Comparison of ENCODE assay signal across 1 cellular context in genomic region chr7:122314284-122314683, GRCh38.
TF ChIP-seq lines count a peak whose summit lies in the region.

No MANE protein-coding gene starts in this region.

TF ChIP-seq in GM23338, 12 proteins besides CTCF, POLR2A, EP300 and RAD21 (continued from another document):
- TF ChIP-seq, protein P1, sequence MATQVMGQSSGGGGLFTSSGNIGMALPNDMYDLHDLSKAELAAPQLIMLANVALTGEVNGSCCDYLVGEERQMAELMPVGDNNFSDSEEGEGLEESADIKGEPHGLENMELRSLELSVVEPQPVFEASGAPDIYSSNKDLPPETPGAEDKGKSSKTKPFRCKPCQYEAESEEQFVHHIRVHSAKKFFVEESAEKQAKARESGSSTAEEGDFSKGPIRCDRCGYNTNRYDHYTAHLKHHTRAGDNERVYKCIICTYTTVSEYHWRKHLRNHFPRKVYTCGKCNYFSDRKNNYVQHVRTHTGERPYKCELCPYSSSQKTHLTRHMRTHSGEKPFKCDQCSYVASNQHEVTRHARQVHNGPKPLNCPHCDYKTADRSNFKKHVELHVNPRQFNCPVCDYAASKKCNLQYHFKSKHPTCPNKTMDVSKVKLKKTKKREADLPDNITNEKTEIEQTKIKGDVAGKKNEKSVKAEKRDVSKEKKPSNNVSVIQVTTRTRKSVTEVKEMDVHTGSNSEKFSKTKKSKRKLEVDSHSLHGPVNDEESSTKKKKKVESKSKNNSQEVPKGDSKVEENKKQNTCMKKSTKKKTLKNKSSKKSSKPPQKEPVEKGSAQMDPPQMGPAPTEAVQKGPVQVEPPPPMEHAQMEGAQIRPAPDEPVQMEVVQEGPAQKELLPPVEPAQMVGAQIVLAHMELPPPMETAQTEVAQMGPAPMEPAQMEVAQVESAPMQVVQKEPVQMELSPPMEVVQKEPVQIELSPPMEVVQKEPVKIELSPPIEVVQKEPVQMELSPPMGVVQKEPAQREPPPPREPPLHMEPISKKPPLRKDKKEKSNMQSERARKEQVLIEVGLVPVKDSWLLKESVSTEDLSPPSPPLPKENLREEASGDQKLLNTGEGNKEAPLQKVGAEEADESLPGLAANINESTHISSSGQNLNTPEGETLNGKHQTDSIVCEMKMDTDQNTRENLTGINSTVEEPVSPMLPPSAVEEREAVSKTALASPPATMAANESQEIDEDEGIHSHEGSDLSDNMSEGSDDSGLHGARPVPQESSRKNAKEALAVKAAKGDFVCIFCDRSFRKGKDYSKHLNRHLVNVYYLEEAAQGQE (IDR thresholded peaks at IDR 0.05; ENCODE audit: unreplicated experiment) = no peak
- no peak for TF ChIP-seq POLR2AphosphoS5 (IDR thresholded peaks at IDR 0.05; ENCODE audit: low read depth)
- TF ChIP-seq EZH2 (IDR thresholded peaks at IDR 0.05; ENCODE audit: low read depth, unreplicated experiment) = peak; percentile 71
- TF ChIP-seq CREB1 (CRISPR knock-in tag; IDR thresholded peaks at IDR 0.05; ENCODE audit: low read depth) = no peak
- no peak for TF ChIP-seq ZNF114 (CRISPR knock-in tag; IDR thresholded peaks at IDR 0.05)
- no peak for TF ChIP-seq ETS1 (IDR thresholded peaks at IDR 0.05)
TF ChIP-seq in GM23338: peak in this region for 1.
